22 cellular contexts compared by ENCODE assay signal in the genomic region with DNA sequence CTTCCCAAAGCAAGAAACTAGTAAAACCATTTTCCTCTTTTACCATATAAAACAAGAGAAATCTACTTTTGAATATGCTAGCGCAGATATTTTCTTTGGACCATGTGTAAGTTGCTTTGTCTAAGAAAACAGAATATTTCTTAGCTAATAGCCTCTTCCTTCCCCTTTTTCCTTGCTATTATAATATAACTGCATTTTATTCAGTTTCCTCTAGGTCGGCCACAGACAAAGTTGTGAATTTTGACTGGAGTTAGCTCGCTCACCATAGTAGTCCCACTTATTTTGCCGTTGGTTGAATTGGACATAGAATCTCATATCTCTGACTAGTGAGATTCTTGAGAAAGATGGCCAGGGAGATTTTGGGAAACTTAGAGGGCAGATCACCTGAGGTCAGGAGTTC.
DNase-seq lines count a peak whose midpoint lies in the region; ATAC-seq, FAIRE-seq and TF ChIP-seq lines count a peak whose summit lies in the region.
"Had no signal": no experiment of that assay in that cellular context is flagged by ENCODE, and none has a peak within 500 bp of the region (broad histone marks: within the 10 kb centered on the region; RNA-seq: fewer than 3 reads in every experiment).

No MANE protein-coding gene starts in this region.

- FAIRE-seq in endothelial cell of umbilical vein (lab: Jason Lieb, UNC): no peak
- FAIRE-seq: H54 had no signal

- H2AFZ ChIP-seq in endothelial cell of umbilical vein (ENCODE audit: low read depth, low read length): no peak overlapping the region

- H3K9me3 ChIP-seq in endothelial cell of umbilical vein (replicated peaks; ENCODE audit: control insufficient read depth, insufficient read depth, low read length) (no peaks in the 10 kb centered on the region), tibial artery (no peaks in the 10 kb centered on the region)
- H3K9me3 ChIP-seq: MG63 had no signal

- BruUV-seq in endothelial cell of umbilical vein (replicated peaks; lab: Mats Ljungman, UMichigan): no TSS peak

- H3K4me1 ChIP-seq in endothelial cell of umbilical vein (ENCODE audit: control insufficient read depth, extremely low read depth, insufficient read depth, low read length): no peaks in the 10 kb centered on the region
- H3K4me1 ChIP-seq in tibial artery: peaks cover 0 to 45% (median 15%) of the 10 kb centered on the region in 4 donors

- H3K27ac ChIP-seq in endothelial cell of umbilical vein (ENCODE audit: insufficient read depth, low read depth, low read length) (no peak overlapping the region), tibial artery (peak overlapping the region; percentile 6 to 19)
- H3K27ac ChIP-seq: KMS-11 had no signal

- TF ChIP-seq CTCF in endothelial cell of umbilical vein (IDR thresholded peaks at IDR 0.05; ENCODE audit: extremely low read depth in 1 of 2, insufficient read depth in 1 of 2, low read depth in 1 of 2, low read length in 2 of 2): no peak
- TF ChIP-seq CTCF in tibial artery (IDR thresholded peaks at IDR 0.05): no peak

- no peak overlapping the region for H3K9ac ChIP-seq in endothelial cell of umbilical vein (replicated peaks; ENCODE audit: extremely low read depth, insufficient read depth, low read length)
- H3K9ac ChIP-seq: KMS-11 had no signal

- intact Hi-C loops in endothelial cell of umbilical vein (cut with micrococcal nuclease) (no loop called here), tibial artery (cut with DNase I; ENCODE audit: low total_unique reads) (no loop called here)

- POLR2A ChIA-PET in endothelial cell of umbilical vein (lab: Charles Lee): no interaction called here

- H3K79me2 ChIP-seq in endothelial cell of umbilical vein (ENCODE audit: control insufficient read depth, insufficient read depth, low read length): no peaks in the 10 kb centered on the region

- H3K36me3 ChIP-seq in endothelial cell of umbilical vein (ENCODE audit: control insufficient read depth in 2 of 2, extremely low read depth in 1 of 2, insufficient read depth in 2 of 2, low read length in 2 of 2) (no peaks in the 10 kb centered on the region), tibial artery (no peaks in the 10 kb centered on the region)
- H3K36me3 ChIP-seq: MG63 had no signal

- ATAC-seq in GM21529 (IDR thresholded peaks at IDR 0.05; ENCODE audit: unreplicated experiment) (no peak), GM18868 (IDR thresholded peaks at IDR 0.05; ENCODE audit: unreplicated experiment) (no peak)
- ATAC-seq in activated CD4-positive, CD25-positive, alpha-beta regulatory T cell treated with anti-CD3 and anti-CD28 coated beads, Interleukin-2, amount 50 U/mL, for 24 hours: no peak
- ATAC-seq: Panc1, Right ventricle myocardium inferior had no signal

- TF ChIP-seq POLR2A in endothelial cell of umbilical vein (IDR thresholded peaks at IDR 0.05; ENCODE audit: low read depth, low read length): no peak

- H3K9me1 ChIP-seq in endothelial cell of umbilical vein (replicated peaks; ENCODE audit: control insufficient read depth, extremely low read depth, insufficient read depth, low read length): no peaks in the 10 kb centered on the region

- dilution Hi-C loops in endothelial cell of umbilical vein (cut with MboI; ENCODE audit: extremely low pct_ligation_motif_present, low sequenced_read_pairs): no loop called here

- H3K4me3 ChIP-seq in endothelial cell of umbilical vein (replicated peaks in 1 of 3; ENCODE audit: insufficient read depth in 1 of 3, low read depth in 1 of 3, low read length in 3 of 3): no peak overlapping the region
- no peak overlapping the region for H3K4me3 ChIP-seq in tibial artery
- H3K4me3 ChIP-seq: MG63 had no signal

- H3K4me2 ChIP-seq in endothelial cell of umbilical vein (ENCODE audit: insufficient read depth, low read length): no peak overlapping the region
- H3K4me2 ChIP-seq: KMS-11 had no signal

- H4K20me1 ChIP-seq in endothelial cell of umbilical vein (replicated peaks; ENCODE audit: control insufficient read depth, extremely low read depth, insufficient read depth, low read length): no peaks in the 10 kb centered on the region

- no peaks in the 10 kb centered on the region for H3K27me3 ChIP-seq in endothelial cell of umbilical vein (ENCODE audit: control insufficient read depth in 2 of 2, insufficient read depth in 2 of 2, low read length in 2 of 2)
- no peaks in the 10 kb centered on the region for H3K27me3 ChIP-seq in tibial artery
- H3K27me3 ChIP-seq: MG63 had no signal

- CTCF ChIA-PET in endothelial cell of umbilical vein (lab: Charles Lee): no interaction called here

- peak; percentile 25 to 74 for DNase-seq in NOMO-1 (lab: John Stamatoyannopoulos, UW; ENCODE audit: unreplicated experiment in 2 of 2)
- no peak for DNase-seq in NOMO-1 treated with dmso at 0.1 percent for 144 hours (lab: John Stamatoyannopoulos, UW; ENCODE audit: unreplicated experiment)
- DNase-seq in NOMO-1 treated with DMSO at 0.1 percent for 48 hours (lab: John Stamatoyannopoulos, UW; ENCODE audit: unreplicated experiment): peak; percentile 69
- DNase-seq in endothelial cell of umbilical vein (ENCODE audit: low read depth, low spot score): peak; percentile 15
- DNase-seq in tibial artery: no peak
- DNase-seq: 8988T; Calu3; CD4-positive, alpha-beta memory T cell; GF-D8; MG63; NCI-H187; NCI-H2107; NCI-H2227 treated with DMSO at 0.1 percent for 48 hours; NCI-H510A treated with DMSO at 0.1 percent for 48 hours; NCI-H774 had no signal

TF ChIP-seq in endothelial cell of umbilical vein, 7 proteins besides CTCF, POLR2A, EP300 and RAD21:
- TF ChIP-seq POLR2AphosphoS5 (IDR thresholded peaks at IDR 0.05; ENCODE audit: insufficient read depth, low read depth, low read length) (no peak), EZH2 (IDR thresholded peaks at IDR 0.05; ENCODE audit: borderline replicate concordance, low read depth, low read length, severe bottlenecking) (no peak), GATA2 (IDR thresholded peaks at IDR 0.05; ENCODE audit: insufficient read depth, insufficient read length, low read depth, low read length) (no peak)

Comparison
In these comparisons a context has a peak if more than half of its experiments do, and no peak if none do; other contexts are left out.
1. DNase-seq: peak in NOMO-1 (2 of 2), NOMO-1 treated with DMSO at 0.1 percent for 48 hours (single experiment) and endothelial cell of umbilical vein (single experiment); none in NOMO-1 treated with dmso at 0.1 percent for 144 hours (single experiment) and tibial artery (0 of 2).